Comparison of ENCODE assay signal across 8 cellular contexts in genomic region chr11:11010624-11011127, GRCh38.
DNase-seq lines count a peak whose midpoint lies in the region; ATAC-seq and TF ChIP-seq lines count a peak whose summit lies in the region.

No MANE protein-coding gene starts in this region.

- H3K4me3 ChIP-seq in HCT116 (replicated peaks in 1 of 2; ENCODE audit: low read depth in 1 of 2, low read length in 2 of 2): peak overlapping the region; percentile 18 to 44
- H3K4me3 ChIP-seq in hepatocyte: no peak overlapping the region
- no peak overlapping the region for H3K4me3 ChIP-seq in stomach

- H3K9ac ChIP-seq in HCT116 (ENCODE audit: low read length): no peak overlapping the region

- RAD21 ChIA-PET in HCT116 (lab: Charles Lee; ENCODE audit: low non-redundant PET in 1 of 2, low total read pairs in 2 of 2, uncharacterized antibody in 2 of 2, unreplicated experiment in 2 of 2): interaction anchor here (0.9 to 1.8 kb wide), 4 partner anchors 77 to 218 kb away, joined by 5 to 19 read pairs (median 7); no protein-coding TSS in a partner anchor

- TF ChIP-seq RAD21 in HCT116 (IDR thresholded peaks at IDR 0.05; ENCODE audit: low read depth): peak; percentile 64

- H3K4me1 ChIP-seq in HCT116 (ENCODE audit: control insufficient read depth in 1 of 2, insufficient read depth in 2 of 2, low read length in 2 of 2): peaks cover 3 to 11% of the 10 kb centered on the region in 2 experiments; a peak in 3 of 4 replicates
- H3K4me1 ChIP-seq in hepatocyte (ENCODE audit: insufficient read depth): no peaks in the 10 kb centered on the region
- peaks cover 0 to 6% (median 0%) of the 10 kb centered on the region in 4 donors for H3K4me1 ChIP-seq in stomach

- H2AFZ ChIP-seq in HCT116 (ENCODE audit: low read depth, low read length, poor library complexity, severe bottlenecking) (peak overlapping the region; percentile 97), hepatocyte (no peak overlapping the region)

- peak overlapping the region; percentile 72 for H3K4me2 ChIP-seq in HCT116 (ENCODE audit: low read length)
- H3K4me2 ChIP-seq in hepatocyte: no peak overlapping the region

- H3K79me2 ChIP-seq in HCT116 (ENCODE audit: insufficient read depth, low read length) (no peaks in the 10 kb centered on the region), hepatocyte (no peaks in the 10 kb centered on the region)

- H3K27ac ChIP-seq in HCT116 (ENCODE audit: low read depth, low read length): no peak overlapping the region
- H3K27ac ChIP-seq in VCaP: no peak overlapping the region
- no peak overlapping the region for H3K27ac ChIP-seq in hepatocyte
- H3K27ac ChIP-seq in stomach: no peak overlapping the region

- TF ChIP-seq CTCF in HCT116 (IDR thresholded peaks at IDR 0.05 in 2 of 3, conservative IDR thresholded peaks at IDR 0.05 in 1 of 3; ENCODE audit: borderline replicate concordance in 1 of 3, insufficient read depth in 1 of 3, low read depth in 2 of 3, low read length in 2 of 3) (peak; percentile 47 to 67 (median 66); a peak in 4 of 6 replicates), VCaP (conservative IDR thresholded peaks at IDR 0.05) (peak; percentile 24), hepatocyte (IDR thresholded peaks at IDR 0.05; ENCODE audit: poor library complexity) (peak; percentile 29), stomach (IDR thresholded peaks at IDR 0.05) (peak in 1 of 7 experiments; percentile 12)

- no peaks in the 10 kb centered on the region for H3K9me3 ChIP-seq in HCT116 (ENCODE audit: control insufficient read depth in 1 of 2, insufficient read depth in 1 of 2, low read depth in 1 of 2, low read length in 2 of 2)
- no peaks in the 10 kb centered on the region for H3K9me3 ChIP-seq in hepatocyte (ENCODE audit: low read depth)
- H3K9me3 ChIP-seq in stomach: no peaks in the 10 kb centered on the region

- WGBS in hepatocyte (ENCODE audit: low lambda C conversion rate, missing lambda C conversion rate): 16% methylated on average over 7 of the region's 8 CpGs
- WGBS in stomach, 5 donors: 6 to 20% (median 11%) methylated on average over 6 to 7 of the region's 8 CpGs

- no TSS peak for BruUV-seq in HCT116 (replicated peaks; lab: Mats Ljungman, UMichigan)

- POLR2A ChIA-PET in HCT116 (lab: Charles Lee): interaction anchor here (0.8 to 1.2 kb wide), 3 partner anchors 9 to 202 kb away, joined by 3 to 6 read pairs (median 3); partner anchors contain the start of gene EIF4G2

- peak; percentile 45 for DNase-seq in HCT116 (ENCODE audit: low read depth, low spot score)
- DNase-seq in hepatocyte (ENCODE audit: low spot score): peak; percentile 44
- DNase-seq in stomach: peak; percentile 28
- DNase-seq in ureter (ENCODE audit: low spot score): no peak
- DNase-seq in NCI-H2107 treated with DMSO at 0.1 percent for 48 hours (lab: John Stamatoyannopoulos, UW; ENCODE audit: unreplicated experiment): no peak
- DNase-seq in NCI-H446 (lab: John Stamatoyannopoulos, UW): no peak

- H3K36me3 ChIP-seq in HCT116 (ENCODE audit: control insufficient read depth in 1 of 2, insufficient read depth in 2 of 2, low read length in 2 of 2) (no peaks in the 10 kb centered on the region), hepatocyte (replicated peaks; ENCODE audit: insufficient read depth, low read depth) (no peaks in the 10 kb centered on the region), stomach (no peaks in the 10 kb centered on the region)

- no peak for TF ChIP-seq EP300 in stomach (IDR thresholded peaks at IDR 0.05)

- TF ChIP-seq POLR2A in HCT116 (IDR thresholded peaks at IDR 0.05; ENCODE audit: borderline replicate concordance, extremely low read depth, insufficient read depth, insufficient read length) (no peak), stomach (IDR thresholded peaks at IDR 0.05) (no peak)

- ATAC-seq in HCT116 (peak; percentile 98), HG02763 (IDR thresholded peaks at IDR 0.05; ENCODE audit: unreplicated experiment) (no peak)

- CTCF ChIA-PET in HCT116 (lab: Charles Lee): interaction anchor here (0.6 to 4.9 kb wide), 11 partner anchors 10 to 777 kb away, joined by 3 to 56 read pairs (median 6); no protein-coding TSS in a partner anchor

- H3K9me2 ChIP-seq in HCT116 (ENCODE audit: insufficient read depth): no peaks in the 10 kb centered on the region
- H3K9me2 ChIP-seq in hepatocyte (replicated peaks; ENCODE audit: insufficient read depth): no peaks in the 10 kb centered on the region

- intact Hi-C loops in HCT116 (cut with micrococcal nuclease) (no loop called here), stomach (cut with DNase I; ENCODE audit: low total_unique reads) (no loop called here)

- H3K27me3 ChIP-seq in HCT116 (ENCODE audit: insufficient read depth, low read length) (no peaks in the 10 kb centered on the region), hepatocyte (no peaks in the 10 kb centered on the region), stomach (peaks cover 0 to 42% (median 10%) of the 10 kb centered on the region in 3 donors)

- H4K20me1 ChIP-seq in HCT116 (ENCODE audit: insufficient read depth) (no peaks in the 10 kb centered on the region), hepatocyte (ENCODE audit: insufficient read depth, poor library complexity, severe bottlenecking) (no peaks in the 10 kb centered on the region)

TF ChIP-seq in HCT116, 20 proteins besides CTCF, POLR2A, EP300 and RAD21:
- no peak for TF ChIP-seq ELF1 (IDR thresholded peaks at IDR 0.05; ENCODE audit: borderline replicate concordance, low read depth)
- no peak for TF ChIP-seq EZH2phosphoT487 (IDR thresholded peaks at IDR 0.05; ENCODE audit: borderline replicate concordance)
- TF ChIP-seq YY1 (IDR thresholded peaks at IDR 0.05; ENCODE audit: extremely low read depth, insufficient replicate concordance, low read depth, low read length): no peak
- TF ChIP-seq TCF7L2 (IDR thresholded peaks at IDR 0.05; ENCODE audit: borderline replicate concordance, extremely low read depth, insufficient read depth, insufficient read length): peak; percentile 65
- TF ChIP-seq EZH2 (IDR thresholded peaks at IDR 0.05): no peak
- TF ChIP-seq CBX3 (IDR thresholded peaks at IDR 0.05; ENCODE audit: low read depth): peak; percentile 49; the same call in 1 of the 2 replicates
- 0 out of 2 replicates have a peak, but pooled peaks have one; percentile 29 for TF ChIP-seq FOSL1 (IDR thresholded peaks at IDR 0.05; ENCODE audit: low read depth)
- no peak for TF ChIP-seq EGR1 (IDR thresholded peaks at IDR 0.05; ENCODE audit: low read depth)
- TF ChIP-seq CEBPB (IDR thresholded peaks at IDR 0.05; ENCODE audit: low read depth): no peak
- TF ChIP-seq SIN3A (IDR thresholded peaks at IDR 0.05; ENCODE audit: low read depth): no peak
- TF ChIP-seq SRF (IDR thresholded peaks at IDR 0.05; ENCODE audit: low read depth): no peak

Comparison
In these comparisons a context has a peak if more than half of its experiments do, and no peak if none do; other contexts are left out.
1. DNase-seq: peak in HCT116 (single experiment), hepatocyte (single experiment) and stomach (single experiment); none in ureter (single experiment), NCI-H2107 treated with DMSO at 0.1 percent for 48 hours (single experiment) and NCI-H446 (0 of 2).
2. H3K4me3 ChIP-seq: peak in HCT116 (2 of 2); none in hepatocyte (single experiment) and stomach (0 of 4).